Comparison of ENCODE assay signal across 1 cellular context in the genomic region with DNA sequence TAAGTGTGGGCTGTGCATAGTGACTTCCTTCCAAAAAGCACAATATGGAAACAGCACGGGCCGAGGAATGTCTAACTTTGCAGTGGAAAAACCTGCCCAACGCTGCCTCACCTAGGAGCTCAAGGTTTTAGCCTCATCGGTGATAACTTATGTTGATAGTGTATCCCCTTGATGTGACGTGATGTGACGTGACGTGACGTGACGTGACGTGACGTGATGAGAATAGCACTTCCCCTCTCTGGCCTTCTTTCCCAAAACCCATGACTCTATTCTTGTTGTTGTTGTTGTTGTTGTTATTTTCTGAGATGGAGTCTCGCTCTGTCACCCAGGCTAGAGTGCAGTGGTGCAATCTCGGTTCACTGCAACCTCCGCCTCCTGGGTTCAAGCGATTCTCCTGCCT.
A peak's percentile ranks its signal among the peaks of the same experiment; 100 is the strongest.
TF ChIP-seq lines count a peak whose summit lies in the region.

No MANE protein-coding gene starts in this region.

TF ChIP-seq in HepG2, 621 proteins besides CTCF, POLR2A, EP300 and RAD21 (continued from another document):
- TF ChIP-seq, protein P1, sequence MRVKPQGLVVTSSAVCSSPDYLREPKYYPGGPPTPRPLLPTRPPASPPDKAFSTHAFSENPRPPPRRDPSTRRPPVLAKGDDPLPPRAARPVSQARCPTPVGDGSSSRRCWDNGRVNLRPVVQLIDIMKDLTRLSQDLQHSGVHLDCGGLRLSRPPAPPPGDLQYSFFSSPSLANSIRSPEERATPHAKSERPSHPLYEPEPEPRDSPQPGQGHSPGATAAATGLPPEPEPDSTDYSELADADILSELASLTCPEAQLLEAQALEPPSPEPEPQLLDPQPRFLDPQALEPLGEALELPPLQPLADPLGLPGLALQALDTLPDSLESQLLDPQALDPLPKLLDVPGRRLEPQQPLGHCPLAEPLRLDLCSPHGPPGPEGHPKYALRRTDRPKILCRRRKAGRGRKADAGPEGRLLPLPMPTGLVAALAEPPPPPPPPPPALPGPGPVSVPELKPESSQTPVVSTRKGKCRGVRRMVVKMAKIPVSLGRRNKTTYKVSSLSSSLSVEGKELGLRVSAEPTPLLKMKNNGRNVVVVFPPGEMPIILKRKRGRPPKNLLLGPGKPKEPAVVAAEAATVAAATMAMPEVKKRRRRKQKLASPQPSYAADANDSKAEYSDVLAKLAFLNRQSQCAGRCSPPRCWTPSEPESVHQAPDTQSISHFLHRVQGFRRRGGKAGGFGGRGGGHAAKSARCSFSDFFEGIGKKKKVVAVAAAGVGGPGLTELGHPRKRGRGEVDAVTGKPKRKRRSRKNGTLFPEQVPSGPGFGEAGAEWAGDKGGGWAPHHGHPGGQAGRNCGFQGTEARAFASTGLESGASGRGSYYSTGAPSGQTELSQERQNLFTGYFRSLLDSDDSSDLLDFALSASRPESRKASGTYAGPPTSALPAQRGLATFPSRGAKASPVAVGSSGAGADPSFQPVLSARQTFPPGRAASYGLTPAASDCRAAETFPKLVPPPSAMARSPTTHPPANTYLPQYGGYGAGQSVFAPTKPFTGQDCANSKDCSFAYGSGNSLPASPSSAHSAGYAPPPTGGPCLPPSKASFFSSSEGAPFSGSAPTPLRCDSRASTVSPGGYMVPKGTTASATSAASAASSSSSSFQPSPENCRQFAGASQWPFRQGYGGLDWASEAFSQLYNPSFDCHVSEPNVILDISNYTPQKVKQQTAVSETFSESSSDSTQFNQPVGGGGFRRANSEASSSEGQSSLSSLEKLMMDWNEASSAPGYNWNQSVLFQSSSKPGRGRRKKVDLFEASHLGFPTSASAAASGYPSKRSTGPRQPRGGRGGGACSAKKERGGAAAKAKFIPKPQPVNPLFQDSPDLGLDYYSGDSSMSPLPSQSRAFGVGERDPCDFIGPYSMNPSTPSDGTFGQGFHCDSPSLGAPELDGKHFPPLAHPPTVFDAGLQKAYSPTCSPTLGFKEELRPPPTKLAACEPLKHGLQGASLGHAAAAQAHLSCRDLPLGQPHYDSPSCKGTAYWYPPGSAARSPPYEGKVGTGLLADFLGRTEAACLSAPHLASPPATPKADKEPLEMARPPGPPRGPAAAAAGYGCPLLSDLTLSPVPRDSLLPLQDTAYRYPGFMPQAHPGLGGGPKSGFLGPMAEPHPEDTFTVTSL (CRISPR knock-in tag; IDR thresholded peaks at IDR 0.05; ENCODE audit: borderline replicate concordance), result no peak
- TF ChIP-seq ZNF510 (CRISPR knock-in tag; IDR thresholded peaks at IDR 0.05; ENCODE audit: low read depth) (no peak), POLR2AphosphoS5 (IDR thresholded peaks at IDR 0.05; ENCODE audit: low read depth, low read length) (no peak), CREB1 (IDR thresholded peaks at IDR 0.05) (peak; percentile 73), CREB1 (CRISPR knock-in tag; IDR thresholded peaks at IDR 0.05) (no peak)
- TF ChIP-seq, protein P2, sequence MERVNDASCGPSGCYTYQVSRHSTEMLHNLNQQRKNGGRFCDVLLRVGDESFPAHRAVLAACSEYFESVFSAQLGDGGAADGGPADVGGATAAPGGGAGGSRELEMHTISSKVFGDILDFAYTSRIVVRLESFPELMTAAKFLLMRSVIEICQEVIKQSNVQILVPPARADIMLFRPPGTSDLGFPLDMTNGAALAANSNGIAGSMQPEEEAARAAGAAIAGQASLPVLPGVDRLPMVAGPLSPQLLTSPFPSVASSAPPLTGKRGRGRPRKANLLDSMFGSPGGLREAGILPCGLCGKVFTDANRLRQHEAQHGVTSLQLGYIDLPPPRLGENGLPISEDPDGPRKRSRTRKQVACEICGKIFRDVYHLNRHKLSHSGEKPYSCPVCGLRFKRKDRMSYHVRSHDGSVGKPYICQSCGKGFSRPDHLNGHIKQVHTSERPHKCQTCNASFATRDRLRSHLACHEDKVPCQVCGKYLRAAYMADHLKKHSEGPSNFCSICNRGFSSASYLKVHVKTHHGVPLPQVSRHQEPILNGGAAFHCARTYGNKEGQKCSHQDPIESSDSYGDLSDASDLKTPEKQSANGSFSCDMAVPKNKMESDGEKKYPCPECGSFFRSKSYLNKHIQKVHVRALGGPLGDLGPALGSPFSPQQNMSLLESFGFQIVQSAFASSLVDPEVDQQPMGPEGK (CRISPR knock-in tag; IDR thresholded peaks at IDR 0.05), result no peak
